39 cellular contexts compared by ENCODE assay signal in genomic region chr2:27238976-27239375, GRCh38. TPM values are rescaled to one million over a fixed set of nuclear protein-coding genes. Genes with fewer than 3 reads are reported as not detected.
"Had no signal": no experiment of that assay in that cellular context is flagged by ENCODE, and none has a peak within 500 bp of the region (broad histone marks: within the 10 kb centered on the region; RNA-seq: fewer than 3 reads in every experiment).

No MANE protein-coding gene starts in this region.

- H3K4me3 Mint-ChIP-seq: activated CD4-positive, alpha-beta memory T cell treated with anti-CD3 and anti-CD28 coated beads, Interleukin-2, amount 10 ng/mL, durations not matched to agents 7 days and 5 days; activated CD4-positive, alpha-beta T cell treated with anti-CD3 and anti-CD28 coated beads for 36 hours; activated CD4-positive, alpha-beta T cell treated with anti-CD3 and anti-CD28 coated beads, Interleukin-2, amount 10 ng/mL, durations not matched to agents 7 days and 5 days; activated CD8-positive, alpha-beta memory T cell treated with anti-CD3 and anti-CD28 coated beads, Interleukin-2, amount 10 ng/mL, durations not matched to agents 7 days and 5 days; activated CD8-positive, alpha-beta T cell treated with anti-CD3 and anti-CD28 coated beads, Interleukin-2, amount 10 ng/mL, durations not matched to agents 7 days and 5 days; activated naive CD4-positive, alpha-beta T cell treated with anti-CD3 and anti-CD28 coated beads, Interleukin-2, amount 10 ng/mL, durations not matched to agents 7 days and 5 days; activated naive CD4-positive, alpha-beta T cell treated with anti-CD3 and anti-CD28 coated beads, Interleukin-2, amount 50 U/mL, for 24 hours; activated naive CD8-positive, alpha-beta T cell; activated naive CD8-positive, alpha-beta T cell treated with anti-CD3 and anti-CD28 coated beads, Interleukin-2, amount 10 ng/mL, durations not matched to agents 7 days and 5 days; activated naive CD8-positive, alpha-beta T cell treated with anti-CD3 and anti-CD28 coated beads, Interleukin-2, amount 50 U/mL, for 24 hours; activated T-cell treated with anti-CD3 and anti-CD28 coated beads, Interleukin-2, amount 50 U/mL, for 24 hours; brain; central memory CD8-positive, alpha-beta T cell; T-helper 1 cell treated with Interleukin-12 subunit alpha and Interleukin-12 subunit beta and Interleukin-4 antibody, amounts not matched to agents 30 μg/mL and 1 μg/mL, for 36 hours; T-helper 2 cell treated with Interferon-gamma antibody and Interleukin-4, amounts not matched to agents 5 μg/mL and 100 μg/mL, for 36 hours; WTC11 had no signal

- H3K36me3 Mint-ChIP-seq: activated naive CD8-positive, alpha-beta T cell had no signal

- H3K4me1 ChIP-seq: ascending aorta had no signal

- ATAC-seq: activated CD4-positive, alpha-beta T cell treated with anti-CD3 and anti-CD28 coated beads for 36 hours; activated CD4-positive, CD25-positive, alpha-beta regulatory T cell treated with anti-CD3 and anti-CD28 coated beads, Interleukin-2, amount 50 U/mL, for 24 hours; activated CD8-positive, alpha-beta memory T cell treated with anti-CD3 and anti-CD28 coated beads, Interleukin-2, amount 10 ng/mL, durations not matched to agents 7 days and 5 days; activated CD8-positive, alpha-beta T cell treated with anti-CD3 and anti-CD28 coated beads, Interleukin-2, amount 10 ng/mL, durations not matched to agents 7 days and 5 days; activated naive CD8-positive, alpha-beta T cell treated with anti-CD3 and anti-CD28 coated beads, Interleukin-2, amount 50 U/mL, for 24 hours; WTC11 had no signal

- H3K27ac ChIP-seq: ascending aorta, cardiac muscle cell, WERI-Rb-1 had no signal

- DNase-seq: activated CD4-positive, alpha-beta memory T cell treated with anti-CD3 and anti-CD28 coated beads, Interleukin-2, amount 10 ng/mL, durations not matched to agents 7 days and 5 days; activated CD4-positive, alpha-beta T cell treated with anti-CD3 and anti-CD28 coated beads for 1 hour; activated CD4-positive, alpha-beta T cell treated with anti-CD3 and anti-CD28 coated beads for 36 hours; activated CD4-positive, alpha-beta T cell treated with anti-CD3 and anti-CD28 coated beads for 48 hours; activated CD4-positive, alpha-beta T cell treated with anti-CD3 and anti-CD28 coated beads, Interleukin-2, amount 10 ng/mL, durations not matched to agents 7 days and 5 days; activated CD4-positive, alpha-beta T cell treated with anti-CD3 and anti-CD28 coated beads, Interleukin-2, amount 50 U/mL, for 48 hours; activated CD4-positive, CD25-positive, alpha-beta regulatory T cell; activated CD8-positive, alpha-beta memory T cell treated with anti-CD3 and anti-CD28 coated beads for 24 hours; activated CD8-positive, alpha-beta memory T cell treated with anti-CD3 and anti-CD28 coated beads, Interleukin-2, amount 10 ng/mL, durations not matched to agents 7 days and 5 days; activated CD8-positive, alpha-beta memory T cell treated with anti-CD3 and anti-CD28 coated beads, Interleukin-2, amount 50 U/mL, for 48 hours; activated CD8-positive, alpha-beta T cell treated with anti-CD3 and anti-CD28 coated beads, Interleukin-2, amount 10 ng/mL, durations not matched to agents 7 days and 5 days; activated effector memory CD4-positive, alpha-beta T cell treated with Interleukin-2 at 50 U/mL for 16 hours; activated gamma-delta T cell; activated naive CD4-positive, alpha-beta T cell treated with anti-CD3 and anti-CD28 coated beads, Interleukin-2, amount 10 ng/mL, durations not matched to agents 7 days and 5 days; activated naive CD4-positive, alpha-beta T cell treated with Interleukin-2 at 50 U/mL for 16 hours; activated naive CD8-positive, alpha-beta T cell treated with anti-CD3 and anti-CD28 coated beads, Interleukin-2, amount 10 ng/mL, durations not matched to agents 7 days and 5 days; activated naive CD8-positive, alpha-beta T cell treated with anti-CD3 and anti-CD28 coated beads, Interleukin-2, amount 50 U/mL, for 24 hours; activated T-cell treated with anti-CD3 and anti-CD28 coated beads, Interleukin-2, amount 50 U/mL, for 24 hours; activated T-cell treated with anti-CD3 and anti-CD28 coated beads, Interleukin-2, amount 50 U/mL, for 48 hours; amygdala; anterior cingulate cortex; caudate nucleus; cerebellar nuclear complex; T-helper 1 cell; T-helper 2 cell; T-helper 9 cell; WERI-Rb-1 had no signal

- H3K4me1 Mint-ChIP-seq: activated CD4-positive, alpha-beta T cell treated with anti-CD3 and anti-CD28 coated beads for 36 hours; activated naive CD4-positive, alpha-beta T cell treated with anti-CD3 and anti-CD28 coated beads, Interleukin-2, amount 50 U/mL, for 24 hours; activated naive CD8-positive, alpha-beta T cell treated with anti-CD3 and anti-CD28 coated beads, Interleukin-2, amount 50 U/mL, for 24 hours; brain; WTC11 had no signal

- H3K9me3 Mint-ChIP-seq: activated CD4-positive, alpha-beta memory T cell treated with anti-CD3 and anti-CD28 coated beads, Interleukin-2, amount 10 ng/mL, durations not matched to agents 7 days and 5 days; activated CD4-positive, alpha-beta T cell treated with anti-CD3 and anti-CD28 coated beads, Interleukin-2, amount 10 ng/mL, durations not matched to agents 7 days and 5 days; activated naive CD4-positive, alpha-beta T cell treated with anti-CD3 and anti-CD28 coated beads, Interleukin-2, amount 10 ng/mL, durations not matched to agents 7 days and 5 days; activated naive CD4-positive, alpha-beta T cell treated with anti-CD3 and anti-CD28 coated beads, Interleukin-2, amount 50 U/mL, for 24 hours; activated naive CD8-positive, alpha-beta T cell treated with anti-CD3 and anti-CD28 coated beads, Interleukin-2, amount 10 ng/mL, durations not matched to agents 7 days and 5 days; activated naive CD8-positive, alpha-beta T cell treated with anti-CD3 and anti-CD28 coated beads, Interleukin-2, amount 50 U/mL, for 24 hours; activated T-cell treated with anti-CD3 and anti-CD28 coated beads, Interleukin-2, amount 50 U/mL, for 24 hours; activated T-helper 2 cell treated with anti-CD3 and anti-CD28 coated beads, Interferon-gamma antibody, Interleukin-2, Interleukin-4, amounts not matched to agents 10 μg/mL and 5 μg/mL and 100 μg/mL, durations not matched to agents 14 hours and 24 hours and 36 hours; central memory CD8-positive, alpha-beta T cell; T-helper 1 cell treated with Interleukin-12 subunit alpha and Interleukin-12 subunit beta and Interleukin-4 antibody, amounts not matched to agents 30 μg/mL and 1 μg/mL, for 36 hours; T-helper 2 cell treated with Interferon-gamma antibody and Interleukin-4, amounts not matched to agents 5 μg/mL and 100 μg/mL, for 36 hours; WTC11 had no signal

- H3K4me3 ChIP-seq: ascending aorta, cardiac muscle cell had no signal

- H3K9me3 ChIP-seq: ascending aorta had no signal

- H3K27ac Mint-ChIP-seq: activated CD4-positive, alpha-beta memory T cell treated with anti-CD3 and anti-CD28 coated beads, Interleukin-2, amount 10 ng/mL, durations not matched to agents 7 days and 5 days; activated CD4-positive, alpha-beta T cell treated with anti-CD3 and anti-CD28 coated beads for 36 hours; activated CD4-positive, alpha-beta T cell treated with anti-CD3 and anti-CD28 coated beads, Interleukin-2, amount 10 ng/mL, durations not matched to agents 7 days and 5 days; activated CD8-positive, alpha-beta memory T cell treated with anti-CD3 and anti-CD28 coated beads, Interleukin-2, amount 10 ng/mL, durations not matched to agents 7 days and 5 days; activated naive CD4-positive, alpha-beta T cell treated with anti-CD3 and anti-CD28 coated beads, Interleukin-2, amount 10 ng/mL, durations not matched to agents 7 days and 5 days; activated naive CD8-positive, alpha-beta T cell; activated naive CD8-positive, alpha-beta T cell treated with anti-CD3 and anti-CD28 coated beads, Interleukin-2, amount 10 ng/mL, durations not matched to agents 7 days and 5 days; activated T-helper 2 cell treated with anti-CD3 and anti-CD28 coated beads, Interferon-gamma antibody, Interleukin-2, Interleukin-4, amounts not matched to agents 10 μg/mL and 5 μg/mL and 100 μg/mL, durations not matched to agents 14 hours and 24 hours and 36 hours; brain; T-helper 1 cell treated with Interleukin-12 subunit alpha and Interleukin-12 subunit beta and Interleukin-4 antibody, amounts not matched to agents 30 μg/mL and 1 μg/mL, for 36 hours; T-helper 2 cell treated with Interferon-gamma antibody and Interleukin-4, amounts not matched to agents 5 μg/mL and 100 μg/mL, for 36 hours; WTC11 had no signal

- H3K27me3 Mint-ChIP-seq: activated CD4-positive, alpha-beta memory T cell treated with anti-CD3 and anti-CD28 coated beads, Interleukin-2, amount 10 ng/mL, durations not matched to agents 7 days and 5 days; activated CD4-positive, alpha-beta T cell treated with anti-CD3 and anti-CD28 coated beads for 36 hours; activated CD4-positive, alpha-beta T cell treated with anti-CD3 and anti-CD28 coated beads, Interleukin-2, amount 10 ng/mL, durations not matched to agents 7 days and 5 days; activated CD8-positive, alpha-beta memory T cell treated with anti-CD3 and anti-CD28 coated beads, Interleukin-2, amount 10 ng/mL, durations not matched to agents 7 days and 5 days; activated naive CD4-positive, alpha-beta T cell treated with anti-CD3 and anti-CD28 coated beads, Interleukin-2, amount 10 ng/mL, durations not matched to agents 7 days and 5 days; activated naive CD4-positive, alpha-beta T cell treated with anti-CD3 and anti-CD28 coated beads, Interleukin-2, amount 50 U/mL, for 24 hours; activated naive CD8-positive, alpha-beta T cell; activated naive CD8-positive, alpha-beta T cell treated with anti-CD3 and anti-CD28 coated beads, Interleukin-2, amount 10 ng/mL, durations not matched to agents 7 days and 5 days; activated naive CD8-positive, alpha-beta T cell treated with anti-CD3 and anti-CD28 coated beads, Interleukin-2, amount 50 U/mL, for 24 hours; activated T-cell treated with anti-CD3 and anti-CD28 coated beads, Interleukin-2, amount 50 U/mL, for 24 hours; central memory CD8-positive, alpha-beta T cell had no signal

- H3K27me3 ChIP-seq: ascending aorta, cardiac muscle cell had no signal

RNA-seq across cellular contexts. Expression of gene SLC30A3, which starts 23.9 kb away (rescaled TPM):
- total RNA-seq: activated CD8-positive, alpha-beta T cell treated with anti-CD3 and anti-CD28 coated beads, Interleukin-2, amount 10 ng/mL, durations not matched to agents 7 days and 5 days; bronchial epithelial cell had no signal

RNA-seq across cellular contexts. Expression of gene DNAJC5G, which starts 36.3 kb away (rescaled TPM):
- total RNA-seq: activated CD4-positive, alpha-beta memory T cell treated with anti-CD3 and anti-CD28 coated beads, Interleukin-2, amount 10 ng/mL, durations not matched to agents 7 days and 5 days; activated CD4-positive, alpha-beta T cell treated with anti-CD3 and anti-CD28 coated beads for 36 hours; activated CD4-positive, alpha-beta T cell treated with anti-CD3 and anti-CD28 coated beads, Interleukin-2, amount 10 ng/mL, durations not matched to agents 7 days and 5 days; activated CD8-positive, alpha-beta memory T cell treated with anti-CD3 and anti-CD28 coated beads, Interleukin-2, amount 10 ng/mL, durations not matched to agents 7 days and 5 days; activated CD8-positive, alpha-beta T cell treated with anti-CD3 and anti-CD28 coated beads, Interleukin-2, amount 10 ng/mL, durations not matched to agents 7 days and 5 days; activated naive CD8-positive, alpha-beta T cell treated with anti-CD3 and anti-CD28 coated beads, Interleukin-2, amount 10 ng/mL, durations not matched to agents 7 days and 5 days; activated T-helper 2 cell treated with anti-CD3 and anti-CD28 coated beads, Interferon-gamma antibody, Interleukin-2, Interleukin-4, amounts not matched to agents 10 μg/mL and 5 μg/mL and 100 μg/mL, durations not matched to agents 14 hours and 24 hours and 36 hours; ascending aorta; bronchial epithelial cell had no signal
